In the genomic region with DNA sequence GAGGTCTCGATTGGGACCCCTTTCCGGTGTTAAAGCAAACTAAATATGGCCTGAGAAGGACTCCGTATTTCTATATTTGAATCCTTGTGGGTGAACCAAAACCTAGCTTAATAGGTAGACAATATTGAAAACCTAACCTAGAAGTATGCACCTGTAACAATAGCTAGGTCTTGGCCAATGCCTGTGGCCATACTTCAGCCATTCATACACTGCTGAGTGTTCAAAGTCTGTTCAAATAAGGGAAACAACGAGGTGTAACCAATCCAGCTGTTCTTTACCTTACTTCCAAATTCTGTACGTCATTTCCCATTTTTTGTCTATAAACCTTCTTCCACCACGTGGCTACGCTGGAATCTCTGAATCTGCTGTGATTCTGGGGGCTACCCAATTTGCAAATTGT, we compare ENCODE assay signal across 30 cellular contexts.
"Had no signal": no experiment of that assay in that cellular context is flagged by ENCODE, and none has a peak within 500 bp of the region (broad histone marks: within the 10 kb centered on the region; RNA-seq: fewer than 3 reads in every experiment).

No MANE protein-coding gene starts in this region.

- H3K36me3 ChIP-seq: ascending aorta, breast epithelium, cardiac muscle cell, colonic mucosa, esophagus squamous epithelium, gastroesophageal sphincter had no signal

- H3K27ac Mint-ChIP-seq: activated CD4-positive, alpha-beta memory T cell treated with anti-CD3 and anti-CD28 coated beads, Interleukin-2, amount 10 ng/mL, durations not matched to agents 7 days and 5 days; activated CD4-positive, alpha-beta T cell treated with anti-CD3 and anti-CD28 coated beads, Interleukin-2, amount 10 ng/mL, durations not matched to agents 7 days and 5 days; activated naive CD4-positive, alpha-beta T cell treated with anti-CD3 and anti-CD28 coated beads, Interleukin-2, amount 10 ng/mL, durations not matched to agents 7 days and 5 days; activated naive CD4-positive, alpha-beta T cell treated with anti-CD3 and anti-CD28 coated beads, Interleukin-2, amount 50 U/mL, for 72 hours; activated naive CD8-positive, alpha-beta T cell treated with anti-CD3 and anti-CD28 coated beads, Interleukin-2, amount 10 ng/mL, durations not matched to agents 7 days and 5 days; activated T-cell treated with anti-CD3 and anti-CD28 coated beads, Interleukin-2, amount 50 U/mL, for 24 hours; activated T-cell treated with anti-CD3 and anti-CD28 coated beads, Interleukin-2, amount 50 U/mL, for 72 hours; brain; WTC11 had no signal

- H3K27ac ChIP-seq: ascending aorta, breast epithelium, cardiac muscle cell, colonic mucosa, epithelial cell of prostate, esophagus squamous epithelium, gastroesophageal sphincter, VCaP had no signal

- H3K27me3 Mint-ChIP-seq: activated CD4-positive, alpha-beta T cell treated with anti-CD3 and anti-CD28 coated beads, Interleukin-2, amount 10 ng/mL, durations not matched to agents 7 days and 5 days; activated naive CD8-positive, alpha-beta T cell treated with anti-CD3 and anti-CD28 coated beads, Interleukin-2, amount 10 ng/mL, durations not matched to agents 7 days and 5 days; activated T-cell treated with anti-CD3 and anti-CD28 coated beads, Interleukin-2, amount 50 U/mL, for 24 hours had no signal

- H3K9me3 ChIP-seq: ascending aorta, breast epithelium, colonic mucosa, esophagus squamous epithelium, gastroesophageal sphincter had no signal

- H3K27me3 ChIP-seq: ascending aorta, breast epithelium, cardiac muscle cell, colonic mucosa, gastroesophageal sphincter had no signal

- ATAC-seq: activated naive CD4-positive, alpha-beta T cell treated with anti-CD3 and anti-CD28 coated beads, Interleukin-2, amount 50 U/mL, for 72 hours; activated T-cell treated with anti-CD3 and anti-CD28 coated beads, Interleukin-2, amount 50 U/mL, for 72 hours; gastroesophageal sphincter; WTC11 had no signal

- DNase-seq: activated CD4-positive, alpha-beta memory T cell treated with anti-CD3 and anti-CD28 coated beads, Interleukin-2, amount 10 ng/mL, durations not matched to agents 7 days and 5 days; activated CD4-positive, alpha-beta T cell treated with anti-CD3 and anti-CD28 coated beads for 1 hour; activated CD4-positive, alpha-beta T cell treated with anti-CD3 and anti-CD28 coated beads for 4 hours; activated CD4-positive, alpha-beta T cell treated with anti-CD3 and anti-CD28 coated beads, Interleukin-2, amount 10 ng/mL, durations not matched to agents 7 days and 5 days; activated CD4-positive, alpha-beta T cell treated with anti-CD3 and anti-CD28 coated beads, Interleukin-2, amount 50 U/mL, for 4 hours; activated CD8-positive, alpha-beta memory T cell treated with anti-CD3 and anti-CD28 coated beads, Interleukin-2, amount 50 U/mL, for 48 hours; activated gamma-delta T cell; activated naive CD4-positive, alpha-beta T cell; activated naive CD4-positive, alpha-beta T cell treated with anti-CD3 and anti-CD28 coated beads, Interleukin-2, amount 10 ng/mL, durations not matched to agents 7 days and 5 days; activated naive CD8-positive, alpha-beta T cell treated with anti-CD3 and anti-CD28 coated beads, Interleukin-2, amount 10 ng/mL, durations not matched to agents 7 days and 5 days; activated T-cell treated with anti-CD3 and anti-CD28 coated beads for 4 hours; activated T-cell treated with anti-CD3 and anti-CD28 coated beads, Interleukin-2, amount 50 U/mL, for 24 hours; activated T-cell treated with anti-CD3 and anti-CD28 coated beads, Interleukin-2, amount 50 U/mL, for 72 hours; central memory CD4-positive, alpha-beta T cell; cerebellar nuclear complex; colonic mucosa; effector CD8-positive, alpha-beta T cell; esophagus squamous epithelium; foreskin melanocyte; head of caudate nucleus; T-helper 2 cell had no signal

- H3K4me1 ChIP-seq: ascending aorta, breast epithelium, colonic mucosa, gastroesophageal sphincter had no signal

- H3K4me3 ChIP-seq: ascending aorta, breast epithelium, cardiac muscle cell, colonic mucosa, esophagus squamous epithelium, gastroesophageal sphincter had no signal

- H3K9me3 Mint-ChIP-seq: activated CD4-positive, alpha-beta memory T cell treated with anti-CD3 and anti-CD28 coated beads, Interleukin-2, amount 10 ng/mL, durations not matched to agents 7 days and 5 days; activated CD4-positive, alpha-beta T cell treated with anti-CD3 and anti-CD28 coated beads, Interleukin-2, amount 10 ng/mL, durations not matched to agents 7 days and 5 days; activated naive CD4-positive, alpha-beta T cell treated with anti-CD3 and anti-CD28 coated beads, Interleukin-2, amount 10 ng/mL, durations not matched to agents 7 days and 5 days; activated naive CD4-positive, alpha-beta T cell treated with anti-CD3 and anti-CD28 coated beads, Interleukin-2, amount 50 U/mL, for 72 hours; activated naive CD8-positive, alpha-beta T cell treated with anti-CD3 and anti-CD28 coated beads, Interleukin-2, amount 10 ng/mL, durations not matched to agents 7 days and 5 days; activated T-cell treated with anti-CD3 and anti-CD28 coated beads, Interleukin-2, amount 50 U/mL, for 24 hours; activated T-cell treated with anti-CD3 and anti-CD28 coated beads, Interleukin-2, amount 50 U/mL, for 72 hours; WTC11 had no signal

- H3K36me3 Mint-ChIP-seq: activated naive CD4-positive, alpha-beta T cell treated with anti-CD3 and anti-CD28 coated beads, Interleukin-2, amount 10 ng/mL, durations not matched to agents 7 days and 5 days; activated naive CD4-positive, alpha-beta T cell treated with anti-CD3 and anti-CD28 coated beads, Interleukin-2, amount 50 U/mL, for 72 hours; activated naive CD8-positive, alpha-beta T cell treated with anti-CD3 and anti-CD28 coated beads, Interleukin-2, amount 10 ng/mL, durations not matched to agents 7 days and 5 days; brain; WTC11 had no signal

- H3K4me1 Mint-ChIP-seq: activated CD4-positive, alpha-beta memory T cell treated with anti-CD3 and anti-CD28 coated beads, Interleukin-2, amount 10 ng/mL, durations not matched to agents 7 days and 5 days; activated CD4-positive, alpha-beta T cell treated with anti-CD3 and anti-CD28 coated beads, Interleukin-2, amount 10 ng/mL, durations not matched to agents 7 days and 5 days; activated naive CD4-positive, alpha-beta T cell treated with anti-CD3 and anti-CD28 coated beads, Interleukin-2, amount 10 ng/mL, durations not matched to agents 7 days and 5 days; activated naive CD8-positive, alpha-beta T cell treated with anti-CD3 and anti-CD28 coated beads, Interleukin-2, amount 10 ng/mL, durations not matched to agents 7 days and 5 days had no signal

- H3K4me3 Mint-ChIP-seq: activated CD4-positive, alpha-beta memory T cell treated with anti-CD3 and anti-CD28 coated beads, Interleukin-2, amount 10 ng/mL, durations not matched to agents 7 days and 5 days; activated CD4-positive, alpha-beta T cell treated with anti-CD3 and anti-CD28 coated beads, Interleukin-2, amount 10 ng/mL, durations not matched to agents 7 days and 5 days; activated naive CD4-positive, alpha-beta T cell treated with anti-CD3 and anti-CD28 coated beads, Interleukin-2, amount 10 ng/mL, durations not matched to agents 7 days and 5 days; activated naive CD8-positive, alpha-beta T cell treated with anti-CD3 and anti-CD28 coated beads, Interleukin-2, amount 10 ng/mL, durations not matched to agents 7 days and 5 days; activated T-cell treated with anti-CD3 and anti-CD28 coated beads, Interleukin-2, amount 50 U/mL, for 24 hours; activated T-cell treated with anti-CD3 and anti-CD28 coated beads, Interleukin-2, amount 50 U/mL, for 72 hours; brain; WTC11 had no signal
